1 cellular context compared by ENCODE assay signal in the genomic region with DNA sequence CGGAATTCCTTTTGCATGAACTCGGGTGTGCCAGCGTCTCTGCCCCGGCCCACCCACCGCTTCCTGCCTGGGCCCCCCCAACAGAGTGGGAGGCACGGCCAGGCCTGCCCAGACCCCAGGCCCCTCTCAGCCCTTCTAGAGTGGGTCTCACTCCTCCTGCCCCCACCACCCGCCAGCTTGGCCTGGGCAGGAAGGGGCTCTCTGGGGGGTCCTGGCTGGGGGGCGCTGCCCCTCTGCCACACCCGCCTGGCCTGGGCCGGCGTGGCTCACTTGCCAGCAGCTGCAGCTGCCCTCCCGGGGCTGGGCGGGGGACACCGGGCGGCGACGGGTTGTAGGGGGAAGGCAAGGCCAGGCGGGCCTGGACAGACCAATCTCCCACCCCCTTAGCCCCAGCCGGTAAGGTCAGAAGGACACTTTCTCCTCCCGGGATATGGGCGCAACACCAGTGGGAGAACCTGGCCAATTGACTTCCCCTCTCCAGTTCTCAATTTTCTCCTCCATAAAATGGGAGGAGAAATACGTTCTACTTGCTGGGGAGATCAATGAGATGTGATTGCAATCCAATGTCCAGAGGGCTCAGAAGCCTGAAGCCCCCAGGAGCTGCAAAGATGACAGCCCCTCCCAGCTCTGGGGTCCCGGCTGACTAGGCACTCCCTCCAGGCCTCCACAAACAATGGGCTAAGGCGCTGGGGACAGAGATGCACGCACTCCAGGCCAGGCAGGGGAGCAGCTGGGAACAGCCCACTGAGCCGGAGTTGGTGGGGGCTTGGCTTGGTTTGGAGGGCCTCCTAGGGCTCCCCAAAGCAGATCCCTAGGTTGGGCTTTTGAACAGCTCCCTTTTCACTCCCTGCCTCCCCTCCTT.
TF ChIP-seq lines count a peak whose summit lies in the region.

No MANE protein-coding gene starts in this region.

TF ChIP-seq in GM23338, 12 proteins besides CTCF, POLR2A, EP300 and RAD21:
- TF ChIP-seq STAT1 (IDR thresholded peaks at IDR 0.05; ENCODE audit: unreplicated experiment) = no peak
- TF ChIP-seq POLR2AphosphoS5 (IDR thresholded peaks at IDR 0.05; ENCODE audit: low read depth) = no peak
- TF ChIP-seq, protein P1, sequence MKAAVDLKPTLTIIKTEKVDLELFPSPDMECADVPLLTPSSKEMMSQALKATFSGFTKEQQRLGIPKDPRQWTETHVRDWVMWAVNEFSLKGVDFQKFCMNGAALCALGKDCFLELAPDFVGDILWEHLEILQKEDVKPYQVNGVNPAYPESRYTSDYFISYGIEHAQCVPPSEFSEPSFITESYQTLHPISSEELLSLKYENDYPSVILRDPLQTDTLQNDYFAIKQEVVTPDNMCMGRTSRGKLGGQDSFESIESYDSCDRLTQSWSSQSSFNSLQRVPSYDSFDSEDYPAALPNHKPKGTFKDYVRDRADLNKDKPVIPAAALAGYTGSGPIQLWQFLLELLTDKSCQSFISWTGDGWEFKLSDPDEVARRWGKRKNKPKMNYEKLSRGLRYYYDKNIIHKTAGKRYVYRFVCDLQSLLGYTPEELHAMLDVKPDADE (IDR thresholded peaks at IDR 0.05) = no peak
- no peak for TF ChIP-seq ZNF114 (CRISPR knock-in tag; IDR thresholded peaks at IDR 0.05)
- no peak for TF ChIP-seq ZNF331 (CRISPR knock-in tag; IDR thresholded peaks at IDR 0.05; ENCODE audit: low read depth)
- TF ChIP-seq JUNB (IDR thresholded peaks at IDR 0.05; ENCODE audit: unreplicated experiment) = no peak
- TF ChIP-seq, protein P2, sequence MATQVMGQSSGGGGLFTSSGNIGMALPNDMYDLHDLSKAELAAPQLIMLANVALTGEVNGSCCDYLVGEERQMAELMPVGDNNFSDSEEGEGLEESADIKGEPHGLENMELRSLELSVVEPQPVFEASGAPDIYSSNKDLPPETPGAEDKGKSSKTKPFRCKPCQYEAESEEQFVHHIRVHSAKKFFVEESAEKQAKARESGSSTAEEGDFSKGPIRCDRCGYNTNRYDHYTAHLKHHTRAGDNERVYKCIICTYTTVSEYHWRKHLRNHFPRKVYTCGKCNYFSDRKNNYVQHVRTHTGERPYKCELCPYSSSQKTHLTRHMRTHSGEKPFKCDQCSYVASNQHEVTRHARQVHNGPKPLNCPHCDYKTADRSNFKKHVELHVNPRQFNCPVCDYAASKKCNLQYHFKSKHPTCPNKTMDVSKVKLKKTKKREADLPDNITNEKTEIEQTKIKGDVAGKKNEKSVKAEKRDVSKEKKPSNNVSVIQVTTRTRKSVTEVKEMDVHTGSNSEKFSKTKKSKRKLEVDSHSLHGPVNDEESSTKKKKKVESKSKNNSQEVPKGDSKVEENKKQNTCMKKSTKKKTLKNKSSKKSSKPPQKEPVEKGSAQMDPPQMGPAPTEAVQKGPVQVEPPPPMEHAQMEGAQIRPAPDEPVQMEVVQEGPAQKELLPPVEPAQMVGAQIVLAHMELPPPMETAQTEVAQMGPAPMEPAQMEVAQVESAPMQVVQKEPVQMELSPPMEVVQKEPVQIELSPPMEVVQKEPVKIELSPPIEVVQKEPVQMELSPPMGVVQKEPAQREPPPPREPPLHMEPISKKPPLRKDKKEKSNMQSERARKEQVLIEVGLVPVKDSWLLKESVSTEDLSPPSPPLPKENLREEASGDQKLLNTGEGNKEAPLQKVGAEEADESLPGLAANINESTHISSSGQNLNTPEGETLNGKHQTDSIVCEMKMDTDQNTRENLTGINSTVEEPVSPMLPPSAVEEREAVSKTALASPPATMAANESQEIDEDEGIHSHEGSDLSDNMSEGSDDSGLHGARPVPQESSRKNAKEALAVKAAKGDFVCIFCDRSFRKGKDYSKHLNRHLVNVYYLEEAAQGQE (IDR thresholded peaks at IDR 0.05; ENCODE audit: unreplicated experiment) = no peak
